In the genomic region with DNA sequence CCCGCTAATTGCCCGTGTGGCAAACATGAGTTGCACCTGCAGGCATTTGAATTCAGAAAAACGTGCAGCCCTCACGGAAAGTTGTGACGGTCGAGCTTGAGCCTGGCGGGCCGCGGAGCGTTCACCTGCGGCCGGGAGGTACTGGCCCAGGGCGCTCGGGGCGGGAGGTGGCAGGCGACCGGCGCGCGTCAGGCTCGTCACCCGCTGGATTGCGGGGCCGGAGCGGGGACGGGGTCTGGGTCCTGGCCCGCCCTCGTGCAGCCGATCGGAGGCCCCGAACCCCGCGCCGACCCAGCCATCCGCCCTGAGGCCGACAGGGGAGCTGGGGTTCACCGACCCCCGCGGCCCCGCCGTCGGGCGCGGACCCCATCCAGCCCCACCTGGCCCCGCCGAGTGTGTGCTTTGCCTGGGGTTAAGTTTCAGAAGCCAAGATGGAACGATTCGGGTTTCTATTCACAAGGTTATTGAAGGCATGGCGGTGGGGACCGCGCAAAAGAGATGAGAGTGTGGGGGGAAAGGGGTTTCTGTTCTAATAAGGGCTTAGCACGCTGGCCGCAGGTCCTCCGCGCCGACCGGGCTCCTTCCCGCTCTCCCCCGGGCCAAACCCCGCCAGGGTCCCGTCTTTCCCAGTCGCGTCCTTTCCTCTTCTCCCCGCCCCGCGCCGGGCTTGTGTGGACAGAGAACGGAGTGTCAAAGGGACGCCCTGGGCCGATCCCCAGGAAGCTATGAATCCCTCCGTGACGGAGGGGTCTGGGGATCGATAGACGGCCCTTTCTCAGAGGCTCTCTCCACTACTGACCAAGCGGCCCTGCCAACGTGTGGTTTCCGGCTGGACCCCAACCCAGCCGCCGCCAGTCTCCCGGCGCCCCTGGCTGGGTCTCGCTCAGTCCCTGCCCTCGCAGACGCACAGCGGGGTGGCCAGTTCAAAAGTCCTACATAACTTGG, we compare ENCODE assay signal across 1 cellular context.
A peak's percentile ranks its signal among the peaks of the same experiment; 100 is the strongest.
TF ChIP-seq lines count a peak whose summit lies in the region.

No MANE protein-coding gene starts in this region.

TF ChIP-seq in A549, 52 proteins besides CTCF, POLR2A, EP300 and RAD21:
- TF ChIP-seq RARB (CRISPR knock-in tag; IDR thresholded peaks at IDR 0.05) (no peak), CBX8 (IDR thresholded peaks at IDR 0.05) (peak; percentile 3; the same call in 1 of the 2 replicates), RNF2 (IDR thresholded peaks at IDR 0.05; ENCODE audit: borderline replicate concordance, low read depth) (peak; percentile 81), KDM1A (IDR thresholded peaks at IDR 0.05; ENCODE audit: low read depth) (no peak)
